16 cellular contexts compared by ENCODE assay signal in genomic region chr2:6944546-6944945, GRCh38.
"Had no signal": no experiment of that assay in that cellular context is flagged by ENCODE, and none has a peak within 500 bp of the region (broad histone marks: within the 10 kb centered on the region; RNA-seq: fewer than 3 reads in every experiment).

No MANE protein-coding gene starts in this region.

- H3K4me3 ChIP-seq: pancreas had no signal

- ATAC-seq: activated CD8-positive, alpha-beta memory T cell treated with anti-CD3 and anti-CD28 coated beads, Interleukin-2, amount 10 ng/mL, durations not matched to agents 7 days and 5 days; foreskin keratinocyte had no signal

- H3K4me1 ChIP-seq: foreskin keratinocyte had no signal

- DNase-seq: activated CD4-positive, alpha-beta T cell treated with anti-CD3 and anti-CD28 coated beads, Interleukin-2, amount 50 U/mL, for 48 hours; activated CD4-positive, CD25-positive, alpha-beta regulatory T cell treated with anti-CD3 and anti-CD28 coated beads, Interleukin-2, amount 50 U/mL, for 72 hours; activated CD8-positive, alpha-beta memory T cell treated with anti-CD3 and anti-CD28 coated beads, Interleukin-2, amount 10 ng/mL, durations not matched to agents 7 days and 5 days; activated effector memory CD4-positive, alpha-beta T cell treated with anti-CD3 and anti-CD28 coated beads, Interleukin-2, amount 50 U/mL, for 16 hours; activated T-cell treated with anti-CD3 and anti-CD28 coated beads, Interleukin-2, amount 50 U/mL, for 24 hours; cortex of kidney; effector CD8-positive, alpha-beta T cell; foreskin keratinocyte; naive B cell; stimulated activated CD4-positive, alpha-beta T cell treated with anti-CD3 and anti-CD28 coated beads, Interleukin-2, amount 100 ng/mL, for 48 hours had no signal

- H3K9me3 Mint-ChIP-seq: activated T-cell treated with anti-CD3 and anti-CD28 coated beads, Interleukin-2, amount 50 U/mL, for 24 hours; brain; central memory CD8-positive, alpha-beta T cell; naive B cell; stimulated activated memory B cell treated with anti-CD40 and anti-IgM and Interleukin-4, amounts not matched to agents 10 μg/mL and 1 μg/mL and 100 μg/mL, for 72 hours; type B pancreatic cell had no signal

- H3K9me3 ChIP-seq: pancreas had no signal

- H3K27me3 Mint-ChIP-seq: activated CD8-positive, alpha-beta memory T cell treated with anti-CD3 and anti-CD28 coated beads, Interleukin-2, amount 10 ng/mL, durations not matched to agents 7 days and 5 days; activated naive CD8-positive, alpha-beta T cell; activated T-cell treated with anti-CD3 and anti-CD28 coated beads, Interleukin-2, amount 50 U/mL, for 24 hours; brain; central memory CD8-positive, alpha-beta T cell; stimulated activated memory B cell treated with anti-CD40 and anti-IgM and Interleukin-4, amounts not matched to agents 10 μg/mL and 1 μg/mL and 100 μg/mL, for 72 hours; type B pancreatic cell had no signal

- H3K4me3 Mint-ChIP-seq: activated CD8-positive, alpha-beta memory T cell treated with anti-CD3 and anti-CD28 coated beads, Interleukin-2, amount 10 ng/mL, durations not matched to agents 7 days and 5 days; activated naive CD8-positive, alpha-beta T cell; activated T-cell treated with anti-CD3 and anti-CD28 coated beads, Interleukin-2, amount 50 U/mL, for 24 hours; brain; central memory CD8-positive, alpha-beta T cell; stimulated activated memory B cell treated with anti-CD40 and anti-IgM and Interleukin-4, amounts not matched to agents 10 μg/mL and 1 μg/mL and 100 μg/mL, for 72 hours; type B pancreatic cell had no signal

- H3K27ac ChIP-seq: foreskin keratinocyte had no signal

- H3K27ac Mint-ChIP-seq: activated CD8-positive, alpha-beta memory T cell treated with anti-CD3 and anti-CD28 coated beads, Interleukin-2, amount 10 ng/mL, durations not matched to agents 7 days and 5 days; type B pancreatic cell had no signal

- H3K27me3 ChIP-seq: foreskin keratinocyte, pancreas had no signal
